ENCODE assay signal across 1 cellular context in the genomic region with DNA sequence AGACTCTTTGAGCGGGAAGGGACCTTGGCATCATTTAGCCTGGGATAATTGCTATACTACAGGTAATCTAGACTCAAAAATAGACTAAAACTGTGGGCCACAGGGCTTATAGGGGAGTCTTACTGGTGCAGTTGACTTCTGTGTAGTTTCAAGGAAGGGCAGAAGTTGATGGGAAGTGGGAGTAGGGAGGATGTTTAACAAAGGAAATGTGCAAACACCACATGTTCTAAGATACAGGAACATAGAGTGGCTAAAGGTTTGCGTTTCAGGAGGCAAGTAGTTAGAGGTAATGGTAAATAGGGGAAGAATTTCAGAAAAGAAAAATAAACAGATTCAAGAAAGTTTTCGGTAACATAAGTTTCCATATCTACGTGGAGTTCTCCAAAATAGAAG.
TF ChIP-seq lines count a peak whose summit lies in the region.

No MANE protein-coding gene starts in this region.

TF ChIP-seq in HepG2, 621 proteins besides CTCF, POLR2A, EP300 and RAD21:
- TF ChIP-seq ZNF780A (CRISPR knock-in tag; IDR thresholded peaks at IDR 0.05), result no peak
- TF ChIP-seq ZNF678 (CRISPR knock-in tag; IDR thresholded peaks at IDR 0.05), result no peak
- no peak for TF ChIP-seq CCAR2 (optimal IDR thresholded peaks at IDR 0.05; ENCODE audit: low read depth, low read length)
- TF ChIP-seq U2AF1 (optimal IDR thresholded peaks at IDR 0.05; ENCODE audit: low read depth, low read length), result no peak
- TF ChIP-seq ZMYM2 (CRISPR knock-in tag; IDR thresholded peaks at IDR 0.05), result no peak
- no peak for TF ChIP-seq ZNF570 (CRISPR knock-in tag; IDR thresholded peaks at IDR 0.05; ENCODE audit: borderline replicate concordance)
